In the genomic region with DNA sequence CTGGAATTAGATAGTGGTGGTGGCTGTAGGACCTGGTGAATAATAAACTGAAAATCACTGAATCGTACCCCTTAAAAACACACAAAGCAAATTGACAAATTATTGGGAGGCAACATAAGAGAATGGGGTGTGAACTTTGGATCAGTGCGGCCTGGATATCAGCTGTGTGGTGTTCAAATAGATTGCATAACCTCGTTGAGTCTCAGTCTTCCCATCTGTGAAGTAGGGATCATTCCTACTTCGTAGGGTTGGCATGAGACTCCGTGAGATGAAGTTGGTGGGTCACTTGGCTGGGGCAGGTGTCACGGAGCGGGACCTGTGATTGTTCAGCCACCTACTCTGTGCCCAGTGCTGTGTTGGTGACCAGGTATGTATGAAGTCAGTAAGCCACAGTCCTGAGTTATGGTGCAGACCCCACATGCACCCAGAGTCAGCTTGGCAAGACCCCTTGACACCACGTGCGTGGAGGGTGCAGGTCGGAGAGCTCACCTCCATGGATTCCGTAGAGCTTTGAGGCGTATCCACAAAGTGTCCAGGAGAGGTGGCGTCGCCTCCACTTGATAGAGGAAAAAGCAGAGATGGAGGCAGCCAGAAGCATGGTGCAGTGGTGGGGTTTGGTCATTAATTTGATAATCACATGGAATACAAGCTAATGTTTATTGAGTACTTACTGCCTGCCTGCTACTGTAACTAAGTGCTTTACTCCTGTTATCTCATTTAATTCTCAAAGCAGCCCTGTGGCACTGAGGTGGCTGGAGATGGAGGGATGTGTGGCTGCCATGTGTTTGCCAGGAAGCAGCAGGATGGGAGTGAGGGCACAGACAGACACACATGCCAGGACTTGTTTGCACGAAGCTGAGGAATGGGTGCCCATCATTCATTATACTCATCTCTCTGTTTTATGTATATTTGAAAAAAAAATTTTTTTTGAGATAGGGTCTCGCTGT, we compare ENCODE assay signal across 1 cellular context.
TF ChIP-seq lines count a peak whose summit lies in the region.

No MANE protein-coding gene starts in this region.

TF ChIP-seq in K562, 482 proteins besides CTCF, POLR2A, EP300 and RAD21:
- TF ChIP-seq BCOR (IDR thresholded peaks at IDR 0.05) (no peak), ZNF263 (CRISPR knock-in tag; IDR thresholded peaks at IDR 0.05; ENCODE audit: borderline replicate concordance) (no peak), CEBPB (tag; IDR thresholded peaks at IDR 0.05) (peak; percentile 55), HNRNPH1 (optimal IDR thresholded peaks at IDR 0.05; ENCODE audit: low read depth, low read length) (no peak), RNF2 (IDR thresholded peaks at IDR 0.05) (no peak)
